Comparison of ENCODE assay signal across 1 cellular context in the genomic region with DNA sequence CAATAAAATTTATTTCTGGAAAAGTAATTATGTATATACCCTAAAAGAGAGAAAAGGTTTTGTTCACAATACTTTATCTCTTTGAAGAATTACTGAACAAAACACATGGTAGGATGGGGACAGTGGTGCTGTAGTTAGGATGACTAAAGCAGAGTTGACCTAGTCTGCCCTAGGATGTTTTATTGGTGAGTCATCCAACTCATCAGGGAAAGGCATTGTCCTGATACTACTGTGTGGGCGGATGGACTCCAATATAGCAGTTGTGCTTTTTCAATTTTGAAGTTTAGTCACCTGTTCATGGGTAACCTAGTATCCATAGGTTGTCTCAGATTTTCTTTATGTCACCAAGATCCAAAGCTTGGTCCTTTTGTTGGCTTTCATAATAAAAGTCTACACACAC.
TF ChIP-seq lines count a peak whose summit lies in the region.

No MANE protein-coding gene starts in this region.

TF ChIP-seq in IMR-90, 13 proteins besides CTCF, POLR2A, EP300 and RAD21:
- TF ChIP-seq CHD1 (IDR thresholded peaks at IDR 0.05; ENCODE audit: low read depth, low read length) = no peak
- TF ChIP-seq, protein P1, sequence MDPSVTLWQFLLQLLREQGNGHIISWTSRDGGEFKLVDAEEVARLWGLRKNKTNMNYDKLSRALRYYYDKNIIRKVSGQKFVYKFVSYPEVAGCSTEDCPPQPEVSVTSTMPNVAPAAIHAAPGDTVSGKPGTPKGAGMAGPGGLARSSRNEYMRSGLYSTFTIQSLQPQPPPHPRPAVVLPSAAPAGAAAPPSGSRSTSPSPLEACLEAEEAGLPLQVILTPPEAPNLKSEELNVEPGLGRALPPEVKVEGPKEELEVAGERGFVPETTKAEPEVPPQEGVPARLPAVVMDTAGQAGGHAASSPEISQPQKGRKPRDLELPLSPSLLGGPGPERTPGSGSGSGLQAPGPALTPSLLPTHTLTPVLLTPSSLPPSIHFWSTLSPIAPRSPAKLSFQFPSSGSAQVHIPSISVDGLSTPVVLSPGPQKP (IDR thresholded peaks at IDR 0.05; ENCODE audit: borderline replicate concordance, low read depth, low read length) = no peak
